Comparison of ENCODE assay signal across 1 cellular context in the genomic region with DNA sequence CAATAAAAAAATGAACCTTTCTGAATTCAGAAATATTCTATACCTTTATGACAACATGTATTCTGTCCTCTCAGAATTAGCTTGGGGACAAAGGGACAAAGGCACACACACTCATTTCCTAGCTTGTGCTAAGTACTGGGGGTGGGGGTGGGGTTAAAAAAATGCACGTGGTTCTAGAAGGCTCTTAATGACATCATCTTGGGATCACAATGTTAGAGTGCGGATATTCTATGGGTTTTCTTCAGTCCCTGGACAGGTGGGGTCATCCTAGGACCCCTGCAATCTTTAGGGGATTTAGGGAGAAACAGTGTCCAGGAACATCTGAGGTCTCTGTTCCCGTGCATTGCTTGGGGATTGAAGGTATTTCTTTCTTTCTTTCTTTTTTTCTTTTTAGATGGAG.
TF ChIP-seq lines count a peak whose summit lies in the region.

No MANE protein-coding gene starts in this region.

TF ChIP-seq in K562, 482 proteins besides CTCF, POLR2A, EP300 and RAD21:
- TF ChIP-seq, protein P1, sequence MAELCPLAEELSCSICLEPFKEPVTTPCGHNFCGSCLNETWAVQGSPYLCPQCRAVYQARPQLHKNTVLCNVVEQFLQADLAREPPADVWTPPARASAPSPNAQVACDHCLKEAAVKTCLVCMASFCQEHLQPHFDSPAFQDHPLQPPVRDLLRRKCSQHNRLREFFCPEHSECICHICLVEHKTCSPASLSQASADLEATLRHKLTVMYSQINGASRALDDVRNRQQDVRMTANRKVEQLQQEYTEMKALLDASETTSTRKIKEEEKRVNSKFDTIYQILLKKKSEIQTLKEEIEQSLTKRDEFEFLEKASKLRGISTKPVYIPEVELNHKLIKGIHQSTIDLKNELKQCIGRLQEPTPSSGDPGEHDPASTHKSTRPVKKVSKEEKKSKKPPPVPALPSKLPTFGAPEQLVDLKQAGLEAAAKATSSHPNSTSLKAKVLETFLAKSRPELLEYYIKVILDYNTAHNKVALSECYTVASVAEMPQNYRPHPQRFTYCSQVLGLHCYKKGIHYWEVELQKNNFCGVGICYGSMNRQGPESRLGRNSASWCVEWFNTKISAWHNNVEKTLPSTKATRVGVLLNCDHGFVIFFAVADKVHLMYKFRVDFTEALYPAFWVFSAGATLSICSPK (IDR thresholded peaks at IDR 0.05; ENCODE audit: borderline replicate concordance): no peak
- TF ChIP-seq XRCC4 (IDR thresholded peaks at IDR 0.05; ENCODE audit: extremely low read depth, insufficient read depth, insufficient read length) (no peak), ZNF766 (CRISPR knock-in tag; conservative IDR thresholded peaks at IDR 0.05) (no peak), SUPT5H (IDR thresholded peaks at IDR 0.05) (no peak), JUND (IDR thresholded peaks at IDR 0.05; ENCODE audit: borderline replicate concordance, low read depth, low read length) (0 out of 2 replicates have a peak, but pooled peaks have one; percentile 17), JUND (tag; IDR thresholded peaks at IDR 0.05; ENCODE audit: borderline replicate concordance, low read depth, low read length) (no peak), ZC3H4 (CRISPR knock-in tag; IDR thresholded peaks at IDR 0.05; ENCODE audit: borderline replicate concordance) (no peak), HNRNPH1 (optimal IDR thresholded peaks at IDR 0.05; ENCODE audit: low read depth, low read length) (no peak), KHSRP (IDR thresholded peaks at IDR 0.05) (no peak), XRCC5 (IDR thresholded peaks at IDR 0.05; ENCODE audit: low read depth, low read length) (no peak), CREB1 (IDR thresholded peaks at IDR 0.05) (no peak), CREB1 (CRISPR knock-in tag; IDR thresholded peaks at IDR 0.05) (no peak), SAFB (IDR thresholded peaks at IDR 0.05; ENCODE audit: borderline replicate concordance, low read depth, low read length) (no peak), ATF7 (IDR thresholded peaks at IDR 0.05) (peak; percentile 48; the same call in 1 of the 2 replicates)
- TF ChIP-seq, protein P2, sequence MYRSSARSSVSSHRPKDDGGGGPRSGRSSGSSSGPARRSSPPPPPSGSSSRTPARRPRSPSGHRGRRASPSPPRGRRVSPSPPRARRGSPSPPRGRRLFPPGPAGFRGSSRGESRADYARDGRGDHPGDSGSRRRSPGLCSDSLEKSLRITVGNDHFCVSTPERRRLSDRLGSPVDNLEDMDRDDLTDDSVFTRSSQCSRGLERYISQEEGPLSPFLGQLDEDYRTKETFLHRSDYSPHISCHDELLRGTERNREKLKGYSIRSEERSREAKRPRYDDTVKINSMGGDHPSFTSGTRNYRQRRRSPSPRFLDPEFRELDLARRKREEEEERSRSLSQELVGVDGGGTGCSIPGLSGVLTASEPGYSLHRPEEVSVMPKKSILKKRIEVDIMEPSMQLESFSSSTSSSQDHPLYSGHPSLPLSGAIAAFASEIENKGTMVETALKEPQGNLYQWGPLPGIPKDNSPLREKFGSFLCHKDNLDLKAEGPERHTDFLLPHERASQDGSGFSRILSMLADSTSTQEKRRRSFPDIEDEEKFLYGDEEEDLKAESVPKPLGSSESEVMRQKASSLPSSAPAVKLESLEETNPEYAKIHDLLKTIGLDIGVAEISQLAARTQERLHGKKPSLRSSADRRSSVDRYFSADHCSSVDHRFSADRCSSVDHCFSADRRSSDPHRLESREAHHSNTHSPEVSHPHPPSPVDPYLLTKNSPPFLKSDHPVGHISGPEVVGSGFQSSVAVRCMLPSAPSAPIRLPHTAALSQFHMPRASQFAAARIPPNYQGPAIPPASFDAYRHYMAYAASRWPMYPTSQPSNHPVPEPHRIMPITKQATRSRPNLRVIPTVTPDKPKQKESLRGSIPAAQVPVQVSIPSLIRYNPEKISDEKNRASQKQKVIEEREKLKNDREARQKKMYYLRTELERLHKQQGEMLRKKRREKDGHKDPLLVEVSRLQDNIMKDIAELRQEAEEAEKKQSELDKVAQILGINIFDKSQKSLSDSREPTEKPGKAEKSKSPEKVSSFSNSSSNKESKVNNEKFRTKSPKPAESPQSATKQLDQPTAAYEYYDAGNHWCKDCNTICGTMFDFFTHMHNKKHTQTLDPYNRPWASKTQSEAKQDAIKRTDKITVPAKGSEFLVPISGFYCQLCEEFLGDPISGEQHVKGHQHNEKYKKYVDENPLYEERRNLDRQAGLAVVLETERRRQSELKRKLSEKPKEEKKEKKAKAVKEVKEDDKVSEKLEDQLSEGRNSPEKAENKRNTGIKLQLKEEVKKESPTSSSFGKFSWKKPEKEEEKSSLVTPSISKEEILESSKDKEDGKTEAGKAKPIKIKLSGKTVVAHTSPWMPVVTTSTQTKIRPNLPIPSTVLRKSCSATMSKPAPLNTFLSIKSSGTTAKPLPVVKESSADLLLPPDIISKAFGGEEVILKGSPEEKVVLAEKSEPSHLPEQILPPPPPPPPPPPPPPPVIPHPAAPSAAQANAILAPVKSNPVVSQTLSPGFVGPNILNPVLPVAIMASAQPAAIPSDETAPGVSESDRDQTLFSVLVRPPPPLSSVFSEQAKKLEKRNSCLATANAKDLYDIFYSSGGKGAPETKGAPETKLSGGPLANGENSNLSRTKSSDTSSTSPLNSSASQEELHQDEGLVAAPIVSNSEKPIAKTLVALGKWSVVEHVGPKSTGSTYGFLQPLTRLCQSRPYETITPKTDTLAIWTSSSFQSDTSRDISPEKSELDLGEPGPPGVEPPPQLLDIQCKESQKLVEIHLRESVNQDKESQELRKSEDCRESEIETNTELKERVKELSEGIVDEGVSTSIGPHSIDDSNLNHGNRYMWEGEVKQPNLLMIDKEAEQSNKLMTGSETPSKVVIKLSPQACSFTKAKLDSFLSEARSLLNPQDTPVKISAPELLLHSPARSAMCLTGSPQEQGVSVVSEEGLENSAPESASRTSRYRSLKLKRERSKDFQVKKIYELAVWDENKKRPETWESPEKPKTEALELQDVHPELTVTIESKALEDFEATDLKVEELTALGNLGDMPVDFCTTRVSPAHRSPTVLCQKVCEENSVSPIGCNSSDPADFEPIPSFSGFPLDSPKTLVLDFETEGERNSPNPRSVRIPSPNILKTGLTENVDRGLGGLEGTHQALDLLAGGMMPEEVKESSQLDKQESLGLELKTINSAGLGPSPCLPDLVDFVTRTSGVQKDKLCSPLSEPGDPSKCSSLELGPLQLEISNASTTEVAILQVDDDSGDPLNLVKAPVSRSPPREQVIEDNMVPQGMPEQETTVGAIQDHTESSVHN (IDR thresholded peaks at IDR 0.05; ENCODE audit: borderline replicate concordance in 1 of 2, low read depth in 1 of 2): no peak
- TF ChIP-seq, protein P3, sequence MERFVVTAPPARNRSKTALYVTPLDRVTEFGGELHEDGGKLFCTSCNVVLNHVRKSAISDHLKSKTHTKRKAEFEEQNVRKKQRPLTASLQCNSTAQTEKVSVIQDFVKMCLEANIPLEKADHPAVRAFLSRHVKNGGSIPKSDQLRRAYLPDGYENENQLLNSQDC (CRISPR knock-in tag; IDR thresholded peaks at IDR 0.05): no peak
- TF ChIP-seq, protein P4, sequence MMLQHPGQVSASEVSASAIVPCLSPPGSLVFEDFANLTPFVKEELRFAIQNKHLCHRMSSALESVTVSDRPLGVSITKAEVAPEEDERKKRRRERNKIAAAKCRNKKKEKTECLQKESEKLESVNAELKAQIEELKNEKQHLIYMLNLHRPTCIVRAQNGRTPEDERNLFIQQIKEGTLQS (IDR thresholded peaks at IDR 0.05): peak; percentile 56
- TF ChIP-seq, protein P4 (CRISPR knock-in tag; conservative IDR thresholded peaks at IDR 0.05): no peak
